8 cellular contexts compared by ENCODE assay signal in genomic region chr16:48623304-48624016, GRCh38. TPM values are rescaled to one million over a fixed set of nuclear protein-coding genes. Genes with fewer than 3 reads are reported as not detected.
A peak's percentile ranks its signal among the peaks of the same experiment; 100 is the strongest.
DNase-seq lines count a peak whose midpoint lies in the region; ATAC-seq and TF ChIP-seq lines count a peak whose summit lies in the region.

No MANE protein-coding gene starts in this region.

- POLR2A ChIA-PET in AG04449 (lab: Yijun Ruan, JAX): interaction anchor here (1.0 to 1.2 kb wide), 4 partner anchors 89 to 258 kb away, joined by 3 read pairs; no protein-coding TSS in a partner anchor

- CTCF ChIA-PET in AG04449 (lab: Yijun Ruan, JAX): interaction anchor here (0.6 to 4.3 kb wide), 82 partner anchors 7 to 1676 kb away, joined by 3 to 80 read pairs (median 4); partner anchors contain the start of genes N4BP1 and SIAH1

- no peaks in the 10 kb centered on the region for H3K27me3 ChIP-seq in kidney epithelial cell (ENCODE audit: control insufficient read depth, insufficient read depth, low read length)

- H3K36me3 ChIP-seq in kidney epithelial cell (ENCODE audit: control insufficient read depth, insufficient read depth, low read length): no peaks in the 10 kb centered on the region

- TF ChIP-seq CTCF in AG04449 (IDR thresholded peaks at IDR 0.05; ENCODE audit: insufficient read depth, low read length, missing control alignments) (peak; percentile 99), kidney epithelial cell (IDR thresholded peaks at IDR 0.05; ENCODE audit: insufficient read depth, low read length, poor library complexity, severe bottlenecking) (peak; percentile 98)

- ATAC-seq in GM18519 (IDR thresholded peaks at IDR 0.05; ENCODE audit: low FRiP score, unreplicated experiment): peak; percentile 86
- peak; percentile 92 for ATAC-seq in HG03066 (IDR thresholded peaks at IDR 0.05; ENCODE audit: low read depth, unreplicated experiment)
- ATAC-seq in activated CD4-positive, CD25-positive, alpha-beta regulatory T cell treated with anti-CD3 and anti-CD28 coated beads, Interleukin-2, amount 50 U/mL, for 24 hours: peak; percentile 94

- DNase-seq in AG04449 (ENCODE audit: low read depth, low spot score) (peak; percentile 14), NCI-H2227 (lab: John Stamatoyannopoulos, UW; ENCODE audit: unreplicated experiment) (peak; percentile 82), cerebellum (ENCODE audit: low spot score) (peak; percentile 87), kidney epithelial cell (ENCODE audit: low read depth) (peak; percentile 37)
- DNase-seq in stimulated activated CD4-positive, alpha-beta T cell treated with anti-CD3 and anti-CD28 coated beads, Interleukin-15, amount 100 ng/mL, for 24 hours: peak; percentile 84

- H3K4me3 ChIP-seq in AG04449 (ENCODE audit: low read depth, low read length) (peak overlapping the region; percentile 54), kidney epithelial cell (ENCODE audit: low read depth, low read length) (peak overlapping the region; percentile 28)

RNA-seq across cellular contexts. Expression of gene N4BP1, which starts 13.5 kb away (rescaled TPM):
- 33.5 TPM for total RNA-seq in cerebellum
- 20.7 and 25.9 TPM in 2 replicates for total RNA-seq in kidney epithelial cell

Comparison
In these comparisons a context has a peak if more than half of its experiments do, and no peak if none do; other contexts are left out.
1. Peak in every context shown above with its lines: DNase-seq, ATAC-seq and H3K4me3 ChIP-seq.
2. DNase-seq: peak in every context shown above with its lines; median percentile 87 in cerebellum; 84 in stimulated activated CD4-positive, alpha-beta T cell treated with anti-CD3 and anti-CD28 coated beads, Interleukin-15, amount 100 ng/mL, for 24 hours; 82 in NCI-H2227; 37 in kidney epithelial cell; 14 in AG04449.